In genomic region chr1:245361951-245362350, GRCh38 we compare ENCODE assay signal across 22 cellular contexts.
"Had no signal": no experiment of that assay in that cellular context is flagged by ENCODE, and none has a peak within 500 bp of the region (broad histone marks: within the 10 kb centered on the region; RNA-seq: fewer than 3 reads in every experiment).

No MANE protein-coding gene starts in this region.

- ATAC-seq: effector memory CD8-positive, alpha-beta T cell; esophagus mucosa; foreskin keratinocyte; gastrocnemius medialis; gastroesophageal sphincter; heart left ventricle; heart right ventricle had no signal

- DNase-seq: colonic mucosa; cortex of kidney; dermis blood vessel endothelial cell; dorsolateral prefrontal cortex; effector CD4-positive, alpha-beta T cell; effector CD8-positive, alpha-beta T cell; effector memory CD4-positive, alpha-beta T cell; effector memory CD8-positive, alpha-beta T cell; endodermal cell; erythroblast; esophagus squamous epithelium; foreskin fibroblast; foreskin keratinocyte; foreskin melanocyte; gastrocnemius medialis; glutamatergic neuron; heart left ventricle; heart right ventricle had no signal

- H3K4me3 ChIP-seq: colonic mucosa, dorsolateral prefrontal cortex, esophagus muscularis mucosa, esophagus squamous epithelium, gastrocnemius medialis, gastroesophageal sphincter, heart left ventricle, heart right ventricle had no signal

- H3K27ac ChIP-seq: colonic mucosa, dorsolateral prefrontal cortex, epithelial cell of prostate, esophagus muscularis mucosa, esophagus squamous epithelium, foreskin keratinocyte, gastrocnemius medialis, gastroesophageal sphincter, heart left ventricle, heart right ventricle had no signal

- H3K36me3 ChIP-seq: colonic mucosa, esophagus muscularis mucosa, esophagus squamous epithelium, gastrocnemius medialis, gastroesophageal sphincter, heart left ventricle, heart right ventricle had no signal

- H3K4me1 ChIP-seq: colonic mucosa, esophagus muscularis mucosa, esophagus squamous epithelium, foreskin keratinocyte, gastrocnemius medialis, gastroesophageal sphincter, heart left ventricle, heart right ventricle had no signal

- H3K27me3 ChIP-seq: colonic mucosa, dorsolateral prefrontal cortex, esophagus muscularis mucosa, esophagus squamous epithelium, foreskin keratinocyte, gastrocnemius medialis, gastroesophageal sphincter, heart left ventricle had no signal

- H3K9me3 ChIP-seq: colonic mucosa, esophagus muscularis mucosa, esophagus squamous epithelium, gastrocnemius medialis, gastroesophageal sphincter, heart left ventricle, heart right ventricle had no signal
